ENCODE assay signal across 16 cellular contexts in genomic region chrX:44032479-44032878, GRCh38. TPM values are rescaled to one million over a fixed set of nuclear protein-coding genes. Genes with fewer than 3 reads are reported as not detected.
A peak's percentile ranks its signal among the peaks of the same experiment; 100 is the strongest.
DNase-seq lines count a peak whose midpoint lies in the region; ATAC-seq and TF ChIP-seq lines count a peak whose summit lies in the region.
"Had no signal": no experiment of that assay in that cellular context is flagged by ENCODE, and none has a peak within 500 bp of the region (broad histone marks: within the 10 kb centered on the region; RNA-seq: fewer than 3 reads in every experiment).

No MANE protein-coding gene starts in this region.

- no peaks in the 10 kb centered on the region for H3K27me3 Mint-ChIP-seq in activated CD4-positive, alpha-beta T cell treated with anti-CD3 and anti-CD28 coated beads for 36 hours
- H3K27me3 Mint-ChIP-seq in central memory CD8-positive, alpha-beta T cell = no peaks in the 10 kb centered on the region
- H3K27me3 Mint-ChIP-seq in natural killer cell treated with Interleukin-12 subunit alpha and Interleukin-12 subunit beta and Interleukin-15 and Interleukin-18, amount 100 ng/mL, for 72 hours = no peaks in the 10 kb centered on the region

- no peak for ATAC-seq in activated CD4-positive, alpha-beta T cell treated with anti-CD3 and anti-CD28 coated beads for 36 hours
- ATAC-seq in central memory CD8-positive, alpha-beta T cell (replicated peaks; ENCODE audit: extremely low read depth, poor library complexity, severe bottlenecking) = no peak
- no peak for ATAC-seq in natural killer cell treated with Interleukin-12 subunit alpha and Interleukin-12 subunit beta and Interleukin-15 and Interleukin-18, amount 100 ng/mL, for 72 hours
- no peak for ATAC-seq in GM18868 (IDR thresholded peaks at IDR 0.05; ENCODE audit: unreplicated experiment)
- ATAC-seq in GM21528 (IDR thresholded peaks at IDR 0.05; ENCODE audit: low FRiP score, unreplicated experiment) = no peak
- ATAC-seq: GM23338 had no signal

- no peak for DNase-seq in activated CD4-positive, alpha-beta T cell treated with anti-CD3 and anti-CD28 coated beads for 36 hours
- DNase-seq in activated CD4-positive, alpha-beta T cell treated with anti-CD3 and anti-CD28 coated beads, Interleukin-2, amount 50 U/mL, for 1 hour = no peak
- DNase-seq in NB4 (ENCODE audit: low read depth) (peak; percentile 42), C1 segment of cervical spinal cord (lab: John Stamatoyannopoulos, UW) (no peak)
- DNase-seq in central memory CD8-positive, alpha-beta T cell (ENCODE audit: low spot score in 2 of 2) = no peak
- DNase-seq in natural killer cell treated with Interleukin-12 subunit alpha and Interleukin-12 subunit beta and Interleukin-15 and Interleukin-18, amount 100 ng/mL, for 72 hours (ENCODE audit: low spot score) = no peak
- DNase-seq: DMS53, NCI-H1092, NCI-H1694 treated with DMSO at 0.1 percent for 48 hours, NCI-H774, PC-9 had no signal

- peak overlapping the region; percentile 39 for H3K27ac Mint-ChIP-seq in activated CD4-positive, alpha-beta T cell treated with anti-CD3 and anti-CD28 coated beads for 36 hours
- peak overlapping the region; percentile 82 for H3K27ac Mint-ChIP-seq in central memory CD8-positive, alpha-beta T cell (ENCODE audit: low read depth)
- H3K27ac Mint-ChIP-seq in natural killer cell treated with Interleukin-12 subunit alpha and Interleukin-12 subunit beta and Interleukin-15 and Interleukin-18, amount 100 ng/mL, for 72 hours = peak overlapping the region; percentile 81
- H3K27ac Mint-ChIP-seq: GM23338 had no signal

- CTCF ChIA-PET in activated CD4-positive, alpha-beta T cell treated with anti-CD3 and anti-CD28 coated beads for 36 hours (lab: Charles Lee) = no interaction called here

- no peaks in the 10 kb centered on the region for H3K9me3 Mint-ChIP-seq in activated CD4-positive, alpha-beta T cell treated with anti-CD3 and anti-CD28 coated beads for 36 hours (ENCODE audit: low read depth)
- no peaks in the 10 kb centered on the region for H3K9me3 Mint-ChIP-seq in central memory CD8-positive, alpha-beta T cell
- H3K9me3 Mint-ChIP-seq in natural killer cell treated with Interleukin-12 subunit alpha and Interleukin-12 subunit beta and Interleukin-15 and Interleukin-18, amount 100 ng/mL, for 72 hours = no peaks in the 10 kb centered on the region
- H3K9me3 Mint-ChIP-seq: GM23338 had no signal

- H3K36me3 Mint-ChIP-seq in activated CD4-positive, alpha-beta T cell treated with anti-CD3 and anti-CD28 coated beads for 36 hours (ENCODE audit: low read depth) = no peaks in the 10 kb centered on the region
- no peaks in the 10 kb centered on the region for H3K36me3 Mint-ChIP-seq in central memory CD8-positive, alpha-beta T cell (ENCODE audit: insufficient read depth)
- no peaks in the 10 kb centered on the region for H3K36me3 Mint-ChIP-seq in natural killer cell treated with Interleukin-12 subunit alpha and Interleukin-12 subunit beta and Interleukin-15 and Interleukin-18, amount 100 ng/mL, for 72 hours

- TF ChIP-seq POLR2A in NB4 (IDR thresholded peaks at IDR 0.05; ENCODE audit: extremely low read depth, insufficient read length) = no peak

- H3K4me3 Mint-ChIP-seq in activated CD4-positive, alpha-beta T cell treated with anti-CD3 and anti-CD28 coated beads for 36 hours = no peak overlapping the region
- no peak overlapping the region for H3K4me3 Mint-ChIP-seq in central memory CD8-positive, alpha-beta T cell
- peak overlapping the region; percentile 50 for H3K4me3 Mint-ChIP-seq in natural killer cell treated with Interleukin-12 subunit alpha and Interleukin-12 subunit beta and Interleukin-15 and Interleukin-18, amount 100 ng/mL, for 72 hours
- H3K4me3 Mint-ChIP-seq: GM23338 had no signal

- intact Hi-C loops in activated CD4-positive, alpha-beta T cell treated with anti-CD3 and anti-CD28 coated beads for 36 hours (cut with DNase I, micrococcal nuclease) = no loop called here

- TF ChIP-seq CTCF in NB4 (IDR thresholded peaks at IDR 0.05; ENCODE audit: low read depth, low read length) = no peak

- H3K4me3 ChIP-seq in NB4 (ENCODE audit: low read depth, low read length) = no peak overlapping the region
- H3K4me3 ChIP-seq: GM23338, PC-9 had no signal

- peaks cover 10% of the 10 kb centered on the region for H3K4me1 Mint-ChIP-seq in activated CD4-positive, alpha-beta T cell treated with anti-CD3 and anti-CD28 coated beads for 36 hours
- H3K4me1 Mint-ChIP-seq in central memory CD8-positive, alpha-beta T cell = peaks cover 18% of the 10 kb centered on the region
- peaks cover 12 to 13% of the 10 kb centered on the region in 2 donors for H3K4me1 Mint-ChIP-seq in natural killer cell treated with Interleukin-12 subunit alpha and Interleukin-12 subunit beta and Interleukin-15 and Interleukin-18, amount 100 ng/mL, for 72 hours (ENCODE audit: low read depth in 2 of 2)

- POLR2A ChIA-PET in activated CD4-positive, alpha-beta T cell treated with anti-CD3 and anti-CD28 coated beads for 36 hours (lab: Charles Lee) = no interaction called here

RNA-seq across cellular contexts. Expression of gene NDP, which starts 59.3 kb away (rescaled TPM):
- total RNA-seq in activated CD4-positive, alpha-beta T cell treated with anti-CD3 and anti-CD28 coated beads for 36 hours = not detected
- not detected for total RNA-seq in natural killer cell treated with Interleukin-12 subunit alpha and Interleukin-12 subunit beta and Interleukin-15 and Interleukin-18, amount 100 ng/mL, for 72 hours
- total RNA-seq: G401, NCI-H460, PC-9 had no signal
